In genomic region chr4:128600996-128601857, GRCh38 we compare ENCODE assay signal across 9 cellular contexts.
DNase-seq lines count a peak whose midpoint lies in the region.
"Had no signal": no experiment of that assay in that cellular context is flagged by ENCODE, and none has a peak within 500 bp of the region (broad histone marks: within the 10 kb centered on the region; RNA-seq: fewer than 3 reads in every experiment).

No MANE protein-coding gene starts in this region.

- H3K4me1 ChIP-seq in SJSA1 (replicated peaks): peaks cover 45% of the 10 kb centered on the region

- no peak overlapping the region for H3K4me3 ChIP-seq in SJSA1

- H3K36me3 ChIP-seq in SJSA1: no peaks in the 10 kb centered on the region

- no peaks in the 10 kb centered on the region for H3K9me3 ChIP-seq in SJSA1 (replicated peaks)

- H3K27ac ChIP-seq in SJSA1: peak overlapping the region; percentile 80
- H3K27ac ChIP-seq: VCaP had no signal

- DNase-seq in NCI-H187 (lab: John Stamatoyannopoulos, UW): peak; percentile 17 to 18
- DNase-seq in NCI-H187 treated with DMSO at 0.1 percent for 48 hours (lab: John Stamatoyannopoulos, UW): no peak
- peak; percentile 85 to 94 for DNase-seq in SJSA1 (ENCODE audit: low read depth in 1 of 2, low spot score in 2 of 2)
- DNase-seq in glomerular visceral epithelial cell (ENCODE audit: extremely low spot score): peak; percentile 97
- DNase-seq in retina: peak; percentile 20
- no peak for DNase-seq in activated naive CD4-positive, alpha-beta T cell treated with Interleukin-2 at 50 U/mL for 16 hours
- no peak for DNase-seq in activated CD8-positive, alpha-beta memory T cell treated with anti-CD3 and anti-CD28 coated beads, Interleukin-2, amount 50 U/mL, for 4 hours
- no peak for DNase-seq in activated T-cell treated with anti-CD3 and anti-CD28 coated beads, Interleukin-2, amount 50 U/mL, for 1 hour

- H3K27me3 ChIP-seq in SJSA1 (replicated peaks): no peaks in the 10 kb centered on the region

Comparison
In these comparisons a context has a peak if more than half of its experiments do, and no peak if none do; other contexts are left out.
1. DNase-seq: peak in NCI-H187 (2 of 2), SJSA1 (2 of 2), glomerular visceral epithelial cell (single experiment) and retina (single experiment); none in NCI-H187 treated with DMSO at 0.1 percent for 48 hours (single experiment), activated naive CD4-positive, alpha-beta T cell treated with Interleukin-2 at 50 U/mL for 16 hours (single experiment), activated CD8-positive, alpha-beta memory T cell treated with anti-CD3 and anti-CD28 coated beads, Interleukin-2, amount 50 U/mL, for 4 hours (single experiment) and activated T-cell treated with anti-CD3 and anti-CD28 coated beads, Interleukin-2, amount 50 U/mL, for 1 hour (single experiment).